ENCODE assay signal across 21 cellular contexts in genomic region chr7:151431281-151431767, GRCh38. TPM values are rescaled to one million over a fixed set of nuclear protein-coding genes. Genes with fewer than 3 reads are reported as not detected.
"Had no signal": no experiment of that assay in that cellular context is flagged by ENCODE, and none has a peak within 500 bp of the region (broad histone marks: within the 10 kb centered on the region; RNA-seq: fewer than 3 reads in every experiment).

No MANE protein-coding gene starts in this region.

- H3K9me3 ChIP-seq: prostate gland, transverse colon, vagina had no signal

- H3K4me3 ChIP-seq: dorsolateral prefrontal cortex, prostate gland, skin epidermis, transverse colon, vagina had no signal

- ATAC-seq: activated naive CD8-positive, alpha-beta T cell treated with anti-CD3 and anti-CD28 coated beads, Interleukin-2, amount 50 U/mL, for 24 hours; right cardiac atrium had no signal

- H3K36me3 ChIP-seq: prostate gland, transverse colon, vagina had no signal

- H3K4me3 Mint-ChIP-seq: activated naive CD8-positive, alpha-beta T cell treated with anti-CD3 and anti-CD28 coated beads, Interleukin-2, amount 50 U/mL, for 24 hours; brain; nephron progenitor cell; stimulated activated naive CD8-positive, alpha-beta T cell treated with anti-CD3 and anti-CD28 coated beads, Interleukin-15, Interleukin-2, amounts not matched to agents 100 ng/mL and 50 ng/mL, for 24 hours had no signal

- H3K27ac ChIP-seq: prostate gland, skin epidermis, transverse colon, vagina had no signal

- H3K4me1 ChIP-seq: prostate gland had no signal

- H3K27me3 ChIP-seq: transverse colon, vagina had no signal

- H3K36me3 Mint-ChIP-seq: brain had no signal

- DNase-seq: activated CD4-positive, alpha-beta T cell treated with anti-CD3 and anti-CD28 coated beads, Interleukin-2, amount 50 U/mL, for 1 hour; activated CD4-positive, CD25-positive, alpha-beta regulatory T cell; activated naive CD8-positive, alpha-beta T cell treated with anti-CD3 and anti-CD28 coated beads, Interleukin-2, amount 50 U/mL, for 24 hours; anterior cingulate cortex; central memory CD4-positive, alpha-beta T cell; dorsolateral prefrontal cortex; foreskin fibroblast; mesendoderm; nephron progenitor cell; occipital lobe; right cardiac atrium; stimulated activated CD4-positive, alpha-beta T cell treated with anti-CD3 and anti-CD28 coated beads, Interleukin-15, amount 100 ng/mL, for 24 hours; stimulated activated CD4-positive, alpha-beta T cell treated with anti-CD3 and anti-CD28 coated beads, Interleukin-2, amount 100 ng/mL, for 48 hours; transverse colon had no signal

- H3K27me3 Mint-ChIP-seq: activated naive CD8-positive, alpha-beta T cell treated with anti-CD3 and anti-CD28 coated beads, Interleukin-2, amount 50 U/mL, for 24 hours; brain; stimulated activated naive CD8-positive, alpha-beta T cell treated with anti-CD3 and anti-CD28 coated beads, Interleukin-15, Interleukin-2, amounts not matched to agents 100 ng/mL and 50 ng/mL, for 24 hours had no signal

- H3K9me3 Mint-ChIP-seq: activated naive CD8-positive, alpha-beta T cell treated with anti-CD3 and anti-CD28 coated beads, Interleukin-2, amount 50 U/mL, for 24 hours; nephron progenitor cell; stimulated activated naive CD8-positive, alpha-beta T cell treated with anti-CD3 and anti-CD28 coated beads, Interleukin-15, Interleukin-2, amounts not matched to agents 100 ng/mL and 50 ng/mL, for 24 hours had no signal

- H3K27ac Mint-ChIP-seq: activated naive CD8-positive, alpha-beta T cell treated with anti-CD3 and anti-CD28 coated beads, Interleukin-2, amount 50 U/mL, for 24 hours; nephron progenitor cell; stimulated activated naive CD8-positive, alpha-beta T cell treated with anti-CD3 and anti-CD28 coated beads, Interleukin-15, Interleukin-2, amounts not matched to agents 100 ng/mL and 50 ng/mL, for 24 hours had no signal

RNA-seq across cellular contexts. Expression of gene CRYGN, which starts 8.6 kb away (rescaled TPM):
- total RNA-seq: activated CD8-positive, alpha-beta memory T cell treated with anti-CD3 and anti-CD28 coated beads for 36 hours; glomerular endothelial cell; occipital lobe; prostate gland; transverse colon; vagina had no signal

RNA-seq across cellular contexts. Expression of gene WDR86, which starts 21.5 kb away (rescaled TPM):
- total RNA-seq: activated CD8-positive, alpha-beta memory T cell treated with anti-CD3 and anti-CD28 coated beads for 36 hours had no signal
